In the genomic region with DNA sequence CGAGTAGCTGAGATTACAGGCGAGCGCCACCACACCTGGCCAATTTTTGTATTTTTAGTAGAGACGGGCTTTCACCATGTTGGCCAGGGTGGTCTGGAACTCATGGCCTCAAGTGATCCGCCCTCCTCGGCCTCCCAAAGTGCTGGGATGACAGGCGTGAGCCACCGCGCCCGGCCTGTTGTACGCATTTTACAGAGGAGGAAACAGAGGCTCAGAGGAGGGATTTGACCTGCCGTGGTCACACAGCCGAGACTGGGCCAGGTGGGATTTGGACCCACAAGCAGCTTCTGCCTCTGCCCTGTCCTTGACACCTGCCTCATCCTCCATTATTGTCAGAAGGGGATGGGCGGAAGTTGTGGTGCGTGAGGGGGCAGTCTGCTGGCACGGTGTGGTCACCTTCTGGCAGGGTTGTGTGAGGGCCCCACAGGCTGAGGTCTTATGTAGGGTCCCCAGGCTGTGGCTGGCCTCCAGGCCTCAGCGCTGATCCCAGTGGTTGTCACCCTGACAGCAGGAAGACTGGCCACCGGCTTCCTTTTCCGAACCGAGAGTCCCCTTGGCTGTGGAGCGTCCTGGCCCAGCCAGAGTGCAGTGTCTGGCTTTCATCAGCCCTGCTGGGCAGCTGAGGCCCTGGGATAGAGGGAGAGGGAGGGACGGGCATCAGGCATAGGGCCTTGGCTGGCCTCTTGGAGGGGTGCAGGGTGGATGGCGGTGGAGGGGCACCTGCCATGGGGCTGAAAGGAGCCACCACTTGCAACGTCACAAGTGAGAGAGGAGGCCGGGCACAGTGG, we compare ENCODE assay signal across 13 cellular contexts. TPM values are rescaled to one million over a fixed set of nuclear protein-coding genes. Genes with fewer than 3 reads are reported as not detected.
DNase-seq lines count a peak whose midpoint lies in the region; ATAC-seq lines count a peak whose summit lies in the region.
"Had no signal": no experiment of that assay in that cellular context is flagged by ENCODE, and none has a peak within 500 bp of the region (broad histone marks: within the 10 kb centered on the region; RNA-seq: fewer than 3 reads in every experiment).

No MANE protein-coding gene starts in this region.

- intact Hi-C loops in right cardiac atrium (cut with DNase I) (no loop called here), aorta (cut with DNase I) (no loop called here)

- WGBS in right cardiac atrium: 62% methylated on average over 25 of the region's 25 CpGs
- 46 to 53% methylated on average over 25 of the region's 25 CpGs for WGBS in aorta, 2 donors

- ATAC-seq in right cardiac atrium: peak; percentile 7 to 28
- peak; percentile 6 for ATAC-seq in aorta (ENCODE audit: low FRiP score)
- ATAC-seq in GM19397 (IDR thresholded peaks at IDR 0.05; ENCODE audit: unreplicated experiment): no peak
- no peak for ATAC-seq in GM19467 (IDR thresholded peaks at IDR 0.05; ENCODE audit: unreplicated experiment)
- no peak for ATAC-seq in GM18520 (IDR thresholded peaks at IDR 0.05; ENCODE audit: unreplicated experiment)
- ATAC-seq: activated naive CD8-positive, alpha-beta T cell treated with anti-CD3 and anti-CD28 coated beads, Interleukin-2, amount 50 U/mL, for 24 hours; stimulated activated naive B cell treated with anti-CD40 and anti-IgM and Interleukin-4, amounts not matched to agents 10 μg/mL and 1 μg/mL and 100 μg/mL, for 72 hours had no signal

- peak in 3 of 61 donors; percentile 9 to 30 (median 15) for DNase-seq in caudate nucleus (lab: John Stamatoyannopoulos, UW)
- DNase-seq in right cardiac atrium: peak in 1 of 3 donors; percentile 79
- DNase-seq in aorta: no peak
- DNase-seq: activated naive CD8-positive, alpha-beta T cell treated with anti-CD3 and anti-CD28 coated beads, Interleukin-2, amount 50 U/mL, for 24 hours; effector CD4-positive, alpha-beta T cell; NCI-H2029 treated with DMSO at 0.1 percent for 48 hours; occipital lobe; stimulated activated CD4-positive, alpha-beta T cell treated with anti-CD3 and anti-CD28 coated beads, Interleukin-2, amount 100 ng/mL, for 48 hours; stimulated activated naive B cell treated with anti-CD40 and anti-IgM and Interleukin-4, amounts not matched to agents 10 μg/mL and 1 μg/mL and 100 μg/mL, for 72 hours had no signal

- H3K36me3 ChIP-seq in rectal smooth muscle tissue (ENCODE audit: control insufficient read depth, insufficient read depth, low read length): peaks cover 7% of the 10 kb centered on the region
- peaks cover 0 to 6% of the 10 kb centered on the region in 2 donors for H3K36me3 ChIP-seq in aorta (ENCODE audit: control insufficient read depth in 1 of 2, insufficient read depth in 2 of 2, low read length in 1 of 2)

- H3K4me3 ChIP-seq in right cardiac atrium (ENCODE audit: low read length): no peak overlapping the region
- peak overlapping the region; percentile 4 for H3K4me3 ChIP-seq in rectal smooth muscle tissue (ENCODE audit: low read length)
- no peak overlapping the region for H3K4me3 ChIP-seq in aorta (ENCODE audit: low read length in 2 of 2)

- H3K27ac ChIP-seq in caudate nucleus (ENCODE audit: low read depth, low read length) (peak overlapping the region; percentile 21), right cardiac atrium (ENCODE audit: low read length) (peak overlapping the region; percentile 79), rectal smooth muscle tissue (ENCODE audit: low read depth, low read length) (peak overlapping the region; percentile 94), aorta (ENCODE audit: low read depth in 1 of 2, low read length in 2 of 2) (peak overlapping the region in 1 of 2 donors; percentile 55)

- H3K27me3 ChIP-seq in right cardiac atrium (ENCODE audit: control insufficient read depth, insufficient read depth) (no peaks in the 10 kb centered on the region), rectal smooth muscle tissue (ENCODE audit: control insufficient read depth, insufficient read depth, low read length) (no peaks in the 10 kb centered on the region), aorta (ENCODE audit: control insufficient read depth in 1 of 2, insufficient read depth in 2 of 2, low read length in 1 of 2) (no peaks in the 10 kb centered on the region)

- peaks cover 22% of the 10 kb centered on the region for H3K4me1 ChIP-seq in right cardiac atrium (ENCODE audit: control insufficient read depth, insufficient read depth, low read length)
- peaks cover 52% of the 10 kb centered on the region for H3K4me1 ChIP-seq in rectal smooth muscle tissue (ENCODE audit: control insufficient read depth, insufficient read depth, low read length)
- H3K4me1 ChIP-seq in aorta (ENCODE audit: control insufficient read depth in 1 of 2, insufficient read depth in 2 of 2, low read length in 2 of 2): peaks cover 0 to 1% of the 10 kb centered on the region in 2 donors

- H3K9me3 ChIP-seq in right cardiac atrium (ENCODE audit: control insufficient read depth, low read length) (no peaks in the 10 kb centered on the region), aorta (ENCODE audit: control insufficient read depth, low read length) (no peaks in the 10 kb centered on the region)

- no peak overlapping the region for H3K9ac ChIP-seq in rectal smooth muscle tissue (ENCODE audit: low read length)

RNA-seq across cellular contexts. Expression of a gene that starts 20.3 kb away (rescaled TPM):
- total RNA-seq in right cardiac atrium (100 to 1,000 TPM; 175 to 223 (median 188) TPM), aorta (100 to 1,000 TPM; 175 to 188 TPM)
- polyA plus RNA-seq in right cardiac atrium (186 TPM), aorta (10 to 100 TPM; 37.5 to 37.7 TPM)

Comparison
In these comparisons a context has a peak if more than half of its experiments do, and no peak if none do; other contexts are left out.
1. ATAC-seq: peak in right cardiac atrium (2 of 2) and aorta (single experiment); none in GM19397 (single experiment), GM19467 (single experiment) and GM18520 (single experiment).